ENCODE assay signal across 21 cellular contexts in the genomic region with DNA sequence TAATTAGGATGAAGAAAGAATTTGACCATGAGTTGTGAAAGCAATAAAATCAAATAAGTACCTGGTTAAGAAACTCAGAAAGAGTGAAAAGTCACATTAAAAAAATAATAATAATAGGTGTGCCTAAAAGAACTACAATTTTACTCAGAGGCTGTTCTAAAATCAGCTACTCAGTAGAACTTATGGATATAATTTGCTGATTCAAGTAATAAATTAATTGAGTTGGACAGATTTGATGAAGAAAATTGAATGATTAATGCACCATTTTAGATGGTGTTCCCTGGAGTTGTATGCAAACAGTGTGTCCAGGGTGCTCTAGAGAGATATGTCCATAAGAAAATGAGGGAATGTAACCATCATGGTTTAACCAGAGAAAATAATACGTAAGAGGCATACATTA.
DNase-seq lines count a peak whose midpoint lies in the region; ATAC-seq, FAIRE-seq and TF ChIP-seq lines count a peak whose summit lies in the region.
"Had no signal": no experiment of that assay in that cellular context is flagged by ENCODE, and none has a peak within 500 bp of the region (broad histone marks: within the 10 kb centered on the region; RNA-seq: fewer than 3 reads in every experiment).

No MANE protein-coding gene starts in this region.

- H3K4me3 ChIP-seq in A549 (no peak overlapping the region), IMR-90 (ENCODE audit: insufficient read depth, low read depth, low read length) (no peak overlapping the region), hepatocyte (no peak overlapping the region)
- H3K4me3 ChIP-seq: BLaER1 treated with 17β-estradiol and CSF1 and Interleukin-3, amounts not matched to agents 10 nM and 100 nM had no signal

- H3K23ac ChIP-seq in IMR-90 (ENCODE audit: low read depth, low read length): no peak overlapping the region

- H3K27me3 ChIP-seq in IMR-90 (ENCODE audit: control insufficient read depth, insufficient read depth, low read length) (no peaks in the 10 kb centered on the region), hepatocyte (no peaks in the 10 kb centered on the region)
- H3K27me3 ChIP-seq: BLaER1 treated with 17β-estradiol and CSF1 and Interleukin-3, amounts not matched to agents 10 nM and 100 nM had no signal

- H3K4me1 ChIP-seq in A549: no peaks in the 10 kb centered on the region
- no peaks in the 10 kb centered on the region for H3K4me1 ChIP-seq in IMR-90 (ENCODE audit: control insufficient read depth, insufficient read depth, low read length)
- H3K4me1 ChIP-seq in hepatocyte (ENCODE audit: insufficient read depth): no peaks in the 10 kb centered on the region
- H3K4me1 ChIP-seq: BLaER1 treated with 17β-estradiol and CSF1 and Interleukin-3, amounts not matched to agents 10 nM and 100 nM; Caco-2 had no signal

- no peaks in the 10 kb centered on the region for H3K27me3 Mint-ChIP-seq in activated CD4-positive, alpha-beta memory T cell treated with anti-CD3 and anti-CD28 coated beads for 36 hours
- H3K27me3 Mint-ChIP-seq: B cell; CD4-positive, alpha-beta T cell had no signal

- WGBS in A549 (ENCODE audit: missing lambda C conversion rate): 50% methylated on average over 1 of the region's 1 CpG
- no CpG with 5 or more reads among the region's 1 CpG for WGBS in IMR-90 (ENCODE audit: extremely low coverage in 2 of 2, insufficient read length in 1 of 2), 2 experiments
- 84% methylated on average over 1 of the region's 1 CpG for WGBS in hepatocyte (ENCODE audit: low lambda C conversion rate, missing lambda C conversion rate)

- no peak overlapping the region for H3K14ac ChIP-seq in IMR-90 (replicated peaks; ENCODE audit: low read depth, low read length)

- POLR2A ChIA-PET in A549 (lab: Yijun Ruan, JAX): no interaction called here
- POLR2A ChIA-PET in IMR-90 (lab: Charles Lee; ENCODE audit: unreplicated experiment): no interaction called here
- POLR2A ChIA-PET in activated CD4-positive, alpha-beta memory T cell treated with anti-CD3 and anti-CD28 coated beads for 36 hours (lab: Charles Lee): no interaction called here

- H3K4me3 Mint-ChIP-seq in activated CD4-positive, alpha-beta memory T cell treated with anti-CD3 and anti-CD28 coated beads for 36 hours: no peak overlapping the region
- H3K4me3 Mint-ChIP-seq: B cell; CD4-positive, alpha-beta T cell; CD8-positive, alpha-beta T cell had no signal

- H3K79me1 ChIP-seq in IMR-90 (ENCODE audit: low read depth in 1 of 2, low read length in 2 of 2): no peaks in the 10 kb centered on the region

- H3K27ac Mint-ChIP-seq in activated CD4-positive, alpha-beta memory T cell treated with anti-CD3 and anti-CD28 coated beads for 36 hours: no peak overlapping the region
- H3K27ac Mint-ChIP-seq: B cell; CD4-positive, alpha-beta T cell; CD8-positive, alpha-beta T cell had no signal

- H3K36me3 ChIP-seq in IMR-90 (ENCODE audit: control insufficient read depth, insufficient read depth, low read length): no peaks in the 10 kb centered on the region
- H3K36me3 ChIP-seq in hepatocyte (replicated peaks; ENCODE audit: insufficient read depth, low read depth): no peaks in the 10 kb centered on the region
- H3K36me3 ChIP-seq: BLaER1 treated with 17β-estradiol and CSF1 and Interleukin-3, amounts not matched to agents 10 nM and 100 nM had no signal

- TF ChIP-seq EP300 in A549 (IDR thresholded peaks at IDR 0.05): no peak

- no peaks in the 10 kb centered on the region for H3K79me2 ChIP-seq in hepatocyte

- no peaks in the 10 kb centered on the region for H3K9me1 ChIP-seq in IMR-90 (ENCODE audit: insufficient read depth, low read length)

- H3K4ac ChIP-seq in IMR-90 (ENCODE audit: low read depth, low read length): no peak overlapping the region

- H2AK9ac ChIP-seq in IMR-90 (replicated peaks; ENCODE audit: low read depth, low read length, poor library complexity): no peak overlapping the region

- H4K20me1 ChIP-seq in IMR-90 (ENCODE audit: insufficient read depth, low read length): no peaks in the 10 kb centered on the region
- H4K20me1 ChIP-seq in hepatocyte (ENCODE audit: insufficient read depth, poor library complexity, severe bottlenecking): no peaks in the 10 kb centered on the region
- H4K20me1 ChIP-seq: BLaER1 treated with 17β-estradiol and CSF1 and Interleukin-3, amounts not matched to agents 10 nM and 100 nM had no signal

- TF ChIP-seq CTCF in A549 (IDR thresholded peaks at IDR 0.05) (no peak), IMR-90 (conservative IDR thresholded peaks at IDR 0.05; ENCODE audit: low read depth, low read length) (no peak), hepatocyte (IDR thresholded peaks at IDR 0.05; ENCODE audit: poor library complexity) (no peak)

- H2BK20ac ChIP-seq in IMR-90 (ENCODE audit: low read depth, low read length): no peak overlapping the region

- DNase-seq in A549 (ENCODE audit: low read depth in 1 of 2, low spot score in 1 of 2): no peak
- DNase-seq in IMR-90: no peak
- DNase-seq in hepatocyte (ENCODE audit: low spot score): no peak
- DNase-seq in activated CD4-positive, alpha-beta memory T cell treated with anti-CD3 and anti-CD28 coated beads for 36 hours: no peak
- no peak for DNase-seq in activated CD8-positive, alpha-beta memory T cell treated with anti-CD3 and anti-CD28 coated beads, Interleukin-2, amount 50 U/mL, for 48 hours
- DNase-seq: 8988T; AML-193; Caco-2; Calu3; CD4-positive, alpha-beta T cell; CD8-positive, alpha-beta T cell; DMS79 treated with DMSO at 0.1 percent for 48 hours; GF-D8 had no signal

- ATAC-seq in A549: no peak
- no peak for ATAC-seq in IMR-90 (ENCODE audit: low read depth)
- no peak for ATAC-seq in HG02884 (IDR thresholded peaks at IDR 0.05; ENCODE audit: unreplicated experiment)
- ATAC-seq: CD8-positive, alpha-beta T cell had no signal

- no peak overlapping the region for H2BK120ac ChIP-seq in IMR-90 (ENCODE audit: low read depth, low read length)

- H3K27ac ChIP-seq in A549 (no peak overlapping the region), IMR-90 (ENCODE audit: insufficient read depth, low read length) (no peak overlapping the region), hepatocyte (no peak overlapping the region)
- H3K27ac ChIP-seq: BLaER1 treated with 17β-estradiol and CSF1 and Interleukin-3, amounts not matched to agents 10 nM and 100 nM; C4-2B had no signal

- no peak for FAIRE-seq in A549 (lab: Jason Lieb, UNC)
- FAIRE-seq: A204.1, G401.6, GM12891, GM19239 had no signal

- H4K8ac ChIP-seq in IMR-90 (ENCODE audit: low read depth in 2 of 2, low read length in 2 of 2): no peak overlapping the region

- H2AFZ ChIP-seq in IMR-90 (replicated peaks; ENCODE audit: low read length, poor library complexity) (no peak overlapping the region), hepatocyte (peak overlapping the region; percentile 14)

- H2BK15ac ChIP-seq in IMR-90 (ENCODE audit: low read depth, low read length): no peak overlapping the region

- no peak overlapping the region for H4K5ac ChIP-seq in IMR-90 (ENCODE audit: low read depth, low read length)

- H3K4me2 ChIP-seq in A549 (no peak overlapping the region), IMR-90 (ENCODE audit: low read depth, low read length) (no peak overlapping the region), hepatocyte (no peak overlapping the region)
- H3K4me2 ChIP-seq: BLaER1 treated with 17β-estradiol and CSF1 and Interleukin-3, amounts not matched to agents 10 nM and 100 nM had no signal

- no peaks in the 10 kb centered on the region for H3K9me2 ChIP-seq in hepatocyte (replicated peaks; ENCODE audit: insufficient read depth)

- H3K9ac ChIP-seq in IMR-90 (ENCODE audit: low read depth, low read length): no peak overlapping the region
- H3K9ac ChIP-seq: BLaER1 treated with 17β-estradiol and CSF1 and Interleukin-3, amounts not matched to agents 10 nM and 100 nM had no signal

- H3K9me3 ChIP-seq in A549 (no peaks in the 10 kb centered on the region), IMR-90 (ENCODE audit: control insufficient read depth, insufficient read depth, low read length) (no peaks in the 10 kb centered on the region), hepatocyte (ENCODE audit: low read depth) (no peaks in the 10 kb centered on the region)

- H4K91ac ChIP-seq in IMR-90 (ENCODE audit: insufficient read depth, low read depth, low read length): no peak overlapping the region

- in situ Hi-C loops in IMR-90 (cut with MboI; ENCODE audit: low sequenced_read_pairs): no loop called here

- H3K18ac ChIP-seq in IMR-90 (ENCODE audit: low read depth, low read length): no peak overlapping the region

- no peaks in the 10 kb centered on the region for H3K4me1 Mint-ChIP-seq in activated CD4-positive, alpha-beta memory T cell treated with anti-CD3 and anti-CD28 coated beads for 36 hours (ENCODE audit: low read depth)
- H3K4me1 Mint-ChIP-seq: B cell had no signal

- TF ChIP-seq RAD21 in A549 (conservative IDR thresholded peaks at IDR 0.05 in 1 of 2, IDR thresholded peaks at IDR 0.05 in 1 of 2) (no peak), IMR-90 (IDR thresholded peaks at IDR 0.05; ENCODE audit: low read length) (no peak)

- peaks cover 20% of the 10 kb centered on the region for H3K9me3 Mint-ChIP-seq in activated CD4-positive, alpha-beta memory T cell treated with anti-CD3 and anti-CD28 coated beads for 36 hours

- no peak for TF ChIP-seq POLR2A in A549 (IDR thresholded peaks at IDR 0.05; ENCODE audit: low read length)
- TF ChIP-seq POLR2A in IMR-90 (IDR thresholded peaks at IDR 0.05; ENCODE audit: low read depth, low read length): no peak

- no TSS peak for BruUV-seq in IMR-90 (replicated peaks; lab: Mats Ljungman, UMichigan)

- H2BK5ac ChIP-seq in IMR-90 (ENCODE audit: low read depth, low read length, poor library complexity, severe bottlenecking): no peak overlapping the region

- dilution Hi-C loops in IMR-90 (cut with HindIII; ENCODE audit: low sequenced_read_pairs, unreplicated experiment): no loop called here

- no peaks in the 10 kb centered on the region for H3K36me3 Mint-ChIP-seq in activated CD4-positive, alpha-beta memory T cell treated with anti-CD3 and anti-CD28 coated beads for 36 hours
- H3K36me3 Mint-ChIP-seq: CD8-positive, alpha-beta T cell had no signal

- H2AK5ac ChIP-seq in IMR-90 (ENCODE audit: low read depth, low read length): no peak overlapping the region

- CTCF ChIA-PET in A549 (lab: Yijun Ruan, JAX): no interaction called here
- CTCF ChIA-PET in IMR-90 (lab: Yijun Ruan, JAX): no interaction called here
- CTCF ChIA-PET in activated CD4-positive, alpha-beta memory T cell treated with anti-CD3 and anti-CD28 coated beads for 36 hours (lab: Charles Lee): no interaction called here

- no peak overlapping the region for H3K56ac ChIP-seq in IMR-90 (ENCODE audit: extremely low read depth, insufficient read depth, low read length)

- intact Hi-C loops in IMR-90 (cut with micrococcal nuclease): no loop called here
- intact Hi-C loops in activated CD4-positive, alpha-beta memory T cell treated with anti-CD3 and anti-CD28 coated beads for 36 hours (cut with micrococcal nuclease): no loop called here

TF ChIP-seq in A549, 52 proteins besides CTCF, POLR2A, EP300 and RAD21 (continues in another document):
- TF ChIP-seq MAFK (IDR thresholded peaks at IDR 0.05; ENCODE audit: partially characterized antibody) (peak; percentile 64), RARB (CRISPR knock-in tag; IDR thresholded peaks at IDR 0.05) (no peak), BHLHE40 (IDR thresholded peaks at IDR 0.05; ENCODE audit: low read depth, low read length) (no peak)
